In the genomic region with DNA sequence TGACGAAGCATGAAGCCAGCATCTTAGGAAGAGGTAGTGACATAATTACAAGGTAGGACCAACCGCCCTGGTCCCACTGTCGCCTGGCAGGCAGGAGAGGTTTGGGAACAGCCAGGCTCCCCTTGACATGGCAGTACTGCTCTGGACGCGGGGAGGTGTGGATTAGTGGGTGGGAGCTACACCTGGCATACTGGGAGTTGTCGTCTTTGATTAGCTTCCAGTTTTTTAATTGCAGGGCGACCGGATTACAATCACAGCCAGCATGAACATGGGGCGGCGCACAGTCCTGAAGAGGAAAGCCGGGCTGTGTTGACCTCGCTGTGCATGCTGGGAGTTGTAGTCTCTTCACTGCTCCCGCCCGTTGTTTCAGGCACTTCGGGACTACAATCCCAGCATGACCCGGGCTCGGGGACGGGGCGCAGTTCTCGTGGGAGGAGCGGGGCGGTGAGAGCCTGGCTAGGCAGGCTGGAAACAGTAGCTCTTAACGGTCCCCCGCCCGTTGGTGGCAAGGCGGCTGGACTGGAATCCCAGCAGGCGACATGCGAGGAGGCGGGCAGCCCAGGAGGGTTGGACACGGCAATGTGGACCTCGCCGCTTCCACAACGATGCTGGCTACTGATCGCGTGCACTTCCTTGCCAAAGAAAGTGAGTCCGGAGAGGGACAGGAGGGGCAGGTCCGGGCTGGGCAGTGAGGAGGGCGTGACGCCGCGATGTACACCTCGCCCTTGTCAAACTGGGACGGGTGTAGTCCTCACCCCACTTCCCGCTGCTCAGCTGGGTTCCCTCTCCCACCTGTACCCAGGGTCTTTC, we compare ENCODE assay signal across 8 cellular contexts.
DNase-seq lines count a peak whose midpoint lies in the region; ATAC-seq, FAIRE-seq and TF ChIP-seq lines count a peak whose summit lies in the region.

No MANE protein-coding gene starts in this region.

- no peak for FAIRE-seq in keratinocyte (lab: Jason Lieb, UNC)

- no peaks in the 10 kb centered on the region for H4K20me1 ChIP-seq in keratinocyte (ENCODE audit: control insufficient read depth, extremely low read depth, insufficient read depth, low read length)

- H3K36me3 Mint-ChIP-seq in activated naive CD4-positive, alpha-beta T cell treated with anti-CD3 and anti-CD28 coated beads, Interleukin-2, amount 50 U/mL, for 24 hours: peaks cover 4% of the 10 kb centered on the region

- peaks cover 4% of the 10 kb centered on the region for H3K9me3 ChIP-seq in keratinocyte (ENCODE audit: control insufficient read depth, low read depth, low read length)

- no peaks in the 10 kb centered on the region for H3K79me2 ChIP-seq in keratinocyte (ENCODE audit: control insufficient read depth, insufficient read depth, low read length)

- H3K9ac ChIP-seq in keratinocyte (ENCODE audit: control insufficient read depth, extremely low read depth, insufficient read depth, low read length): no peak overlapping the region

- peak overlapping the region; percentile 60 for H2AFZ ChIP-seq in keratinocyte (ENCODE audit: control insufficient read depth, low read length)

- no peak for TF ChIP-seq CTCF in keratinocyte (optimal IDR thresholded peaks at IDR 0.05 in 1 of 3, IDR thresholded peaks at IDR 0.05 in 1 of 3, conservative IDR thresholded peaks at IDR 0.05 in 1 of 3; ENCODE audit: extremely low read depth in 1 of 3, insufficient read depth in 2 of 3, low read length in 3 of 3)

- no peaks in the 10 kb centered on the region for H3K27me3 ChIP-seq in keratinocyte (ENCODE audit: control insufficient read depth, extremely low read depth, insufficient read depth, low read length)

- H3K9me1 ChIP-seq in keratinocyte (ENCODE audit: control insufficient read depth, extremely low read depth, insufficient read depth, low read length): no peaks in the 10 kb centered on the region

- H3K36me3 ChIP-seq in keratinocyte (ENCODE audit: control insufficient read depth in 2 of 2, extremely low read depth in 1 of 2, insufficient read depth in 2 of 2, low read length in 2 of 2): no peaks in the 10 kb centered on the region

- H3K4me3 Mint-ChIP-seq in activated naive CD4-positive, alpha-beta T cell treated with anti-CD3 and anti-CD28 coated beads, Interleukin-2, amount 50 U/mL, for 24 hours: peak overlapping the region; percentile 96

- peak overlapping the region; percentile 95 for H3K27ac Mint-ChIP-seq in activated naive CD4-positive, alpha-beta T cell treated with anti-CD3 and anti-CD28 coated beads, Interleukin-2, amount 50 U/mL, for 24 hours

- H3K4me1 ChIP-seq in keratinocyte (ENCODE audit: control insufficient read depth, extremely low read depth, insufficient read depth, low read length): no peaks in the 10 kb centered on the region

- H3K4me1 Mint-ChIP-seq in activated naive CD4-positive, alpha-beta T cell treated with anti-CD3 and anti-CD28 coated beads, Interleukin-2, amount 50 U/mL, for 24 hours: no peaks in the 10 kb centered on the region

- ATAC-seq in SK-N-SH treated with all-trans-retinoic acid at 6 μM for 48 hours (peak; percentile 98), GM19328 (IDR thresholded peaks at IDR 0.05; ENCODE audit: unreplicated experiment) (no peak)

- no peak overlapping the region for H3K4me2 ChIP-seq in keratinocyte (ENCODE audit: control insufficient read depth, extremely low read depth, insufficient read depth, low read depth, low read length)

- H3K27me3 Mint-ChIP-seq in activated naive CD4-positive, alpha-beta T cell treated with anti-CD3 and anti-CD28 coated beads, Interleukin-2, amount 50 U/mL, for 24 hours: no peaks in the 10 kb centered on the region

- DNase-seq in G401 (ENCODE audit: low spot score) (peak; percentile 96), keratinocyte (ENCODE audit: low read depth, low spot score) (no peak), cortex of kidney (lab: John Stamatoyannopoulos, UW) (no peak), dedifferentiated amniotic fluid mesenchymal stem cell (ENCODE audit: extremely low spot score) (no peak)
- DNase-seq in stimulated activated CD4-positive, alpha-beta T cell treated with anti-CD3 and anti-CD28 coated beads, Interleukin-4, amount 100 ng/mL, for 4 hours: peak; percentile 81 to 94

- H3K9me3 Mint-ChIP-seq in activated naive CD4-positive, alpha-beta T cell treated with anti-CD3 and anti-CD28 coated beads, Interleukin-2, amount 50 U/mL, for 24 hours: peaks cover 16% of the 10 kb centered on the region

- no peak overlapping the region for H3K27ac ChIP-seq in keratinocyte (ENCODE audit: control insufficient read depth, insufficient read depth, low read length)

- dilution Hi-C loops in keratinocyte (cut with MboI; ENCODE audit: extremely low pct_ligation_motif_present, low sequenced_read_pairs): no loop called here

- H3K4me3 ChIP-seq in keratinocyte (ENCODE audit: control insufficient read depth in 2 of 3, extremely low read depth in 1 of 3, insufficient read depth in 2 of 3, low read depth in 1 of 3, low read length in 3 of 3): peak overlapping the region in 1 of 3 experiments; percentile 38

- in situ Hi-C loops in G401 (cut with HindIII; ENCODE audit: low sequenced_read_pairs): no loop called here

TF ChIP-seq in SK-N-SH treated with all-trans-retinoic acid at 6 μM for 48 hours, 23 proteins besides CTCF, POLR2A, EP300 and RAD21 (continues in another document):
- no peak for TF ChIP-seq ISL1 (CRISPR knock-in tag; IDR thresholded peaks at IDR 0.05)
- no peak for TF ChIP-seq ZFP3 (CRISPR knock-in tag; IDR thresholded peaks at IDR 0.05)
- TF ChIP-seq PPARA (CRISPR knock-in tag; IDR thresholded peaks at IDR 0.05; ENCODE audit: borderline replicate concordance): no peak
- no peak for TF ChIP-seq CREB5 (CRISPR knock-in tag; IDR thresholded peaks at IDR 0.05; ENCODE audit: low read depth)
- TF ChIP-seq BACH2 (CRISPR knock-in tag; IDR thresholded peaks at IDR 0.05; ENCODE audit: borderline replicate concordance): no peak
- TF ChIP-seq, protein P1, sequence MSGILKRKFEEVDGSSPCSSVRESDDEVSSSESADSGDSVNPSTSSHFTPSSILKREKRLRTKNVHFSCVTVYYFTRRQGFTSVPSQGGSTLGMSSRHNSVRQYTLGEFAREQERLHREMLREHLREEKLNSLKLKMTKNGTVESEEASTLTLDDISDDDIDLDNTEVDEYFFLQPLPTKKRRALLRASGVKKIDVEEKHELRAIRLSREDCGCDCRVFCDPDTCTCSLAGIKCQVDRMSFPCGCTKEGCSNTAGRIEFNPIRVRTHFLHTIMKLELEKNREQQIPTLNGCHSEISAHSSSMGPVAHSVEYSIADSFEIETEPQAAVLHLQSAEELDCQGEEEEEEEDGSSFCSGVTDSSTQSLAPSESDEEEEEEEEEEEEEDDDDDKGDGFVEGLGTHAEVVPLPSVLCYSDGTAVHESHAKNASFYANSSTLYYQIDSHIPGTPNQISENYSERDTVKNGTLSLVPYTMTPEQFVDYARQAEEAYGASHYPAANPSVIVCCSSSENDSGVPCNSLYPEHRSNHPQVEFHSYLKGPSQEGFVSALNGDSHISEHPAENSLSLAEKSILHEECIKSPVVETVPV (CRISPR knock-in tag; IDR thresholded peaks at IDR 0.05): no peak
- TF ChIP-seq ZNF8 (CRISPR knock-in tag; IDR thresholded peaks at IDR 0.05): no peak
- TF ChIP-seq SNAI2 (CRISPR knock-in tag; IDR thresholded peaks at IDR 0.05): no peak
- TF ChIP-seq OSR1 (CRISPR knock-in tag; IDR thresholded peaks at IDR 0.05): no peak
- TF ChIP-seq TCF4 (CRISPR knock-in tag; IDR thresholded peaks at IDR 0.05; ENCODE audit: borderline replicate concordance): no peak
- no peak for TF ChIP-seq GLIS3 (CRISPR knock-in tag; IDR thresholded peaks at IDR 0.05)
- TF ChIP-seq TSHZ2 (CRISPR knock-in tag; IDR thresholded peaks at IDR 0.05): no peak
- no peak for TF ChIP-seq ESRRG (CRISPR knock-in tag; IDR thresholded peaks at IDR 0.05)
- TF ChIP-seq ZNF70 (CRISPR knock-in tag; IDR thresholded peaks at IDR 0.05): no peak

Comparison
In these comparisons a context has a peak if more than half of its experiments do, and no peak if none do; other contexts are left out.
1. DNase-seq: peak in G401 (single experiment) and stimulated activated CD4-positive, alpha-beta T cell treated with anti-CD3 and anti-CD28 coated beads, Interleukin-4, amount 100 ng/mL, for 4 hours (2 of 2); none in keratinocyte (single experiment), cortex of kidney (single experiment) and dedifferentiated amniotic fluid mesenchymal stem cell (single experiment).